In the genomic region with DNA sequence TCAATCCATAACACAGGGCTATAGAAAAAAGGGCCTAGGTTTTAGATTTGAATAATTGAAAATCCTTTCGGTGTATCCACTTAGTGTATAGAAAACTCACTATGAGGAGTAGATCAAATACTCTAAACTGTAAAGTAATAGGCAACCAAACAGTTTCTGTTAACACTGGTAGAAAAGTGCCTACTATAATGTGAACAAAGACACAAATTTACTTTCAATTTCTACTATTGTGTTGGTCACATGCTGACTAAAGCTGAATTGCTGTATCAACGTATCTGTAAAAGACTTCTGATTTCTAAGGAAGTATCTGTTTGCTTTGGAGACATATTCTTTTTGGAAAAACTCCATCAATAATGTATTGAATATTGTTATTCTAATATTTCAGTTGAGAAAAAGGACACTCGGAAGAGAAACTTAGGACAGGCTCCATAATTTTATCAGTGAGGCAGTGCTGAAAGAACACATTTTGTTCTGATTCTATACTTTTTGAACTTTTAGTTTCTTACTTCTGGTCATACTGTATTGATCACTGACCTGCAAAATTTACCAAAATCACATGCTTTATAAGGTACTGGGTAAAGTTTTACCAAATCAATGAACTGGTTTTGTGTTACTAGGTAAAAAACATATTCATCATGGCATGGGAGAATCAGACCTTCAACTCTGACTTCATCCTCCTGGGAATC, we compare ENCODE assay signal across 32 cellular contexts. TPM values are rescaled to one million over a fixed set of nuclear protein-coding genes. Genes with fewer than 3 reads are reported as not detected.
"Had no signal": no experiment of that assay in that cellular context is flagged by ENCODE, and none has a peak within 500 bp of the region (broad histone marks: within the 10 kb centered on the region; RNA-seq: fewer than 3 reads in every experiment).

A gene with protein sequence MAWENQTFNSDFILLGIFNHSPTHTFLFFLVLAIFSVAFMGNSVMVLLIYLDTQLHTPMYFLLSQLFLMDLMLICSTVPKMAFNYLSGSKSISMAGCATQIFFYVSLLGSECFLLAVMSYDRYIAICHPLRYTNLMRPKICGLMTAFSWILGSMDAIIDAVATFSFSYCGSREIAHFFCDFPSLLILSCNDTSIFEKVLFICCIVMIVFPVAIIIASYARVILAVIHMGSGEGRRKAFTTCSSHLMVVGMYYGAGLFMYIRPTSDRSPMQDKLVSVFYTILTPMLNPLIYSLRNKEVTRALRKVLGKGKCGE (plus strand): TSS at position 636 of the 686 bp plus-strand sequence. CDS start 0 bp downstream, at position 636.

- H3K4me2 ChIP-seq: PC-9, SK-N-SH had no signal

- H3K9ac ChIP-seq: SK-N-SH had no signal

- H3K4me3 Mint-ChIP-seq: T-helper 1 cell treated with Interleukin-12 subunit alpha and Interleukin-12 subunit beta and Interleukin-4 antibody, amounts not matched to agents 30 μg/mL and 1 μg/mL, for 36 hours had no signal

- H3K27ac Mint-ChIP-seq: T-helper 1 cell treated with Interleukin-12 subunit alpha and Interleukin-12 subunit beta and Interleukin-4 antibody, amounts not matched to agents 30 μg/mL and 1 μg/mL, for 36 hours had no signal

- H3K36me3 ChIP-seq: MG63, SJSA1 had no signal

- H3K4me3 ChIP-seq: MG63, PC-9, SJSA1 had no signal

- H3K9me2 ChIP-seq: SK-N-SH had no signal

- DNase-seq: Kasumi-1, MV-4-11, NCI-H1092, NCI-H1105, NCI-H1417 treated with DMSO at 0.1 percent for 48 hours, NCI-H1436 treated with DMSO at 0.1 percent for 48 hours, NCI-H1694 treated with DMSO at 0.1 percent for 48 hours, NCI-H187 treated with DMSO at 0.1 percent for 48 hours, NCI-H2029, NCI-H2171 treated with DMSO at 0.1 percent for 48 hours, NCI-H2227 treated with DMSO at 0.1 percent for 48 hours, NCI-H345, NCI-H446, NCI-H510A treated with DMSO at 0.1 percent for 48 hours, NCI-H524 treated with DMSO at 0.1 percent for 48 hours, NCI-H526 treated with DMSO at 0.1 percent for 48 hours, NCI-H82, PC-9, Right ventricle myocardium superior, SHP77 treated with DMSO at 0.1 percent for 48 hours, SK-N-SH, SW 1271, T-helper 1 cell had no signal

- H3K4me1 ChIP-seq: SJSA1 had no signal

- ATAC-seq: Panc1 had no signal

- H3K27ac ChIP-seq: PC-9, RWPE1, SJSA1 had no signal

- H2AFZ ChIP-seq: PC-9 had no signal

- H3K27me3 ChIP-seq: MG63, SJSA1 had no signal

- H3K9me3 ChIP-seq: SK-N-SH had no signal

RNA-seq across cellular contexts. Expression of the gene that starts here (rescaled TPM):
- total RNA-seq: M059J, NCI-H460, OCI-LY7, PC-9, Right ventricle myocardium superior, RPMI7951, SJSA1 had no signal
